15 cellular contexts compared by ENCODE assay signal in the genomic region with DNA sequence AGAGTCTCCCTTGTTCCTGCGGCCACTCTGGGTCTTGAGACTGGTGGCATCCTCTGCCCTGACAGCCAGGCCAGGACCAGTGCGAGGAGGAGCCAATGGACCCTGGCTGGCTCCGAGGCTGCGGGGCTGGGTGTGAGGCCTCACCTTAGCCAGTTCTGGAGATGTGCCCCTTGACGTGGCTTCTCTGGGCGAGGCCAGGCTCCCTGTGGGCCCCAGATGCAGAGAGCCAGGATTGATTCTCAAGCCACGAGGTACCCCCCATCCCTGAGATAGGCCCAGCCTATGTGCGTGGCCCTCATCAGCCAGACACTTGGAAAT.
DNase-seq lines count a peak whose midpoint lies in the region; ATAC-seq and TF ChIP-seq lines count a peak whose summit lies in the region.
"Had no signal": no experiment of that assay in that cellular context is flagged by ENCODE, and none has a peak within 500 bp of the region (broad histone marks: within the 10 kb centered on the region; RNA-seq: fewer than 3 reads in every experiment).

No MANE protein-coding gene starts in this region.

- ATAC-seq in heart left ventricle (no peak), left ventricle myocardium superior (no peak), GM18511 (IDR thresholded peaks at IDR 0.05; ENCODE audit: unreplicated experiment) (no peak)

- H3K4me2 ChIP-seq in parathyroid adenoma (ENCODE audit: low read length) = no peak overlapping the region

- H3K27me3 ChIP-seq in heart left ventricle (no peaks in the 10 kb centered on the region), esophagus (ENCODE audit: control insufficient read depth in 1 of 2, insufficient read depth in 2 of 2, low read length in 2 of 2) (no peaks in the 10 kb centered on the region), parathyroid adenoma (ENCODE audit: control insufficient read depth, insufficient read depth, low read length) (no peaks in the 10 kb centered on the region), vagina (no peaks in the 10 kb centered on the region)

- H3K27ac ChIP-seq in heart left ventricle = peak overlapping the region in 11 of 12 donors; percentile 93 to 100 (median 98)
- peak overlapping the region; percentile 45 to 49 for H3K27ac ChIP-seq in esophagus (ENCODE audit: low read depth in 2 of 2, low read length in 1 of 2)
- H3K27ac ChIP-seq in parathyroid adenoma = peak overlapping the region; percentile 98
- H3K27ac ChIP-seq in vagina = peak overlapping the region; percentile 96
- H3K27ac ChIP-seq: HL-60, SK-N-MC had no signal

- H3K4me1 ChIP-seq in heart left ventricle (peaks cover 0 to 47% (median 23%) of the 10 kb centered on the region in 12 donors), esophagus (ENCODE audit: control insufficient read depth in 2 of 2, insufficient read depth in 2 of 2, low read length in 1 of 2) (no peaks in the 10 kb centered on the region), parathyroid adenoma (peaks cover 46% of the 10 kb centered on the region), vagina (peaks cover 23% of the 10 kb centered on the region)

- H3K36me3 ChIP-seq in heart left ventricle = no peaks in the 10 kb centered on the region
- H3K36me3 ChIP-seq in esophagus (ENCODE audit: control insufficient read depth in 2 of 2, insufficient read depth in 2 of 2, low read length in 1 of 2) = no peaks in the 10 kb centered on the region
- H3K36me3 ChIP-seq in parathyroid adenoma (ENCODE audit: control insufficient read depth, insufficient read depth, low read length) = no peaks in the 10 kb centered on the region
- H3K36me3 ChIP-seq in vagina = no peaks in the 10 kb centered on the region

- H3K9me3 ChIP-seq in heart left ventricle (no peaks in the 10 kb centered on the region), esophagus (ENCODE audit: control insufficient read depth in 2 of 2, insufficient read depth in 1 of 2, low read depth in 1 of 2, low read length in 1 of 2) (no peaks in the 10 kb centered on the region), parathyroid adenoma (ENCODE audit: control insufficient read depth, low read length) (no peaks in the 10 kb centered on the region), vagina (no peaks in the 10 kb centered on the region)

- TF ChIP-seq POLR2A in heart left ventricle (IDR thresholded peaks at IDR 0.05) (no peak), vagina (IDR thresholded peaks at IDR 0.05) (no peak)

- H2AFZ ChIP-seq in parathyroid adenoma = no peak overlapping the region

- H3K4me3 ChIP-seq in heart left ventricle (no peak overlapping the region), esophagus (ENCODE audit: low read depth in 1 of 2, low read length in 2 of 2) (no peak overlapping the region), parathyroid adenoma (ENCODE audit: low read depth, low read length) (no peak overlapping the region), vagina (no peak overlapping the region)
- H3K4me3 ChIP-seq: SK-N-MC had no signal

- DNase-seq in heart left ventricle = no peak
- DNase-seq in left ventricle myocardium superior = no peak
- DNase-seq in vagina (ENCODE audit: extremely low spot score in 2 of 2) = no peak
- no peak for DNase-seq in activated CD8-positive, alpha-beta memory T cell treated with anti-CD3 and anti-CD28 coated beads for 24 hours
- DNase-seq in Ammon's horn (ENCODE audit: low spot score) = no peak
- DNase-seq: activated CD4-positive, CD25-positive, alpha-beta regulatory T cell; activated T-cell treated with anti-CD3 and anti-CD28 coated beads for 4 hours; DMS79; NCI-H1930; NK-92 treated with Interleukin-12 subunit alpha and Interleukin-12 subunit beta, amount 100 ng/mL, for 24 hours had no signal

- no peak overlapping the region for H3K9ac ChIP-seq in parathyroid adenoma

- WGBS in heart left ventricle, 4 donors = 88 to 95% (median 92%) methylated on average over 4 to 8 of the region's 8 CpGs
- 88 to 95% methylated on average over 8 of the region's 8 CpGs for WGBS in esophagus, 2 donors

- TF ChIP-seq CTCF in heart left ventricle (IDR thresholded peaks at IDR 0.05) (no peak), parathyroid adenoma (IDR thresholded peaks at IDR 0.05) (no peak), vagina (IDR thresholded peaks at IDR 0.05) (no peak)

- intact Hi-C loops in heart left ventricle (cut with DNase I) = loop anchor here in 6 of 10 donors (5.0 kb wide), 1 partner anchor 65 kb away; a partner anchor contains a TSS
- intact Hi-C loops in left ventricle myocardium superior (cut with micrococcal nuclease) = no loop called here
- intact Hi-C loops in vagina (cut with DNase I) = no loop called here

- no peaks in the 10 kb centered on the region for H3K79me2 ChIP-seq in parathyroid adenoma

Comparison
In these comparisons a context has a peak if more than half of its experiments do, and no peak if none do; other contexts are left out.
1. intact Hi-C loops: an anchor here in heart left ventricle (5.0 kb wide); none called in left ventricle myocardium superior and vagina.
2. H3K27ac ChIP-seq: peak in every context shown above with its lines; median percentile 98 in heart left ventricle; 98 in parathyroid adenoma; 96 in vagina; 47 in esophagus.